In the genomic region with DNA sequence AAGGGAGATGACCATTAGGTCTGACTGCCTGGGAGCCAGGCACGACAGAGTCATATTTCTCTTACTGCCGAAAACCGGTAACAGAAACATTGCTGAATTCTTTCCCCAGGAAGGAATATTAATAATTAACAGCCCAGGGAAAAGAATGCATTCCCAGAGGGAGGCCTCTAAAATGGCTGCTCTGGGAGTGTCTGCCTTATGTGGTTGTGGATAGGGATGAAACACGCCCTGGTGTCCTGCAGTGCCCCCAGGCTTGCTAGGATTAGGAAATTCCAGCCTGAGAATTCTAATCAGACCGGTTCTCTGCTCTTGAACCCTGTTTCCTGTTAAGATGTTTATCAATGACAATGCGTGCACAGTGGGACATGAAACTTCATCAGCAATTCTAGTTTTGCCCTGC, we compare ENCODE assay signal across 20 cellular contexts.
DNase-seq lines count a peak whose midpoint lies in the region; ATAC-seq and TF ChIP-seq lines count a peak whose summit lies in the region.
"Had no signal": no experiment of that assay in that cellular context is flagged by ENCODE, and none has a peak within 500 bp of the region (broad histone marks: within the 10 kb centered on the region; RNA-seq: fewer than 3 reads in every experiment).

No MANE protein-coding gene starts in this region.

- H3K9me3 ChIP-seq in HCT116 (ENCODE audit: control insufficient read depth in 1 of 2, insufficient read depth in 1 of 2, low read depth in 1 of 2, low read length in 2 of 2) (no peaks in the 10 kb centered on the region), spleen (peaks cover 0 to 36% (median 23%) of the 10 kb centered on the region in 8 donors), neural progenitor cell (ENCODE audit: low read depth) (no peaks in the 10 kb centered on the region)
- H3K9me3 ChIP-seq: A549, BE2C had no signal

- peaks cover 8% of the 10 kb centered on the region for H3K27me3 Mint-ChIP-seq in neural progenitor cell (ENCODE audit: insufficient read depth, low read depth)
- H3K27me3 Mint-ChIP-seq: CD4-positive, CD25-positive, alpha-beta regulatory T cell had no signal

- H3K9me3 Mint-ChIP-seq in neural progenitor cell, result peaks cover 20% of the 10 kb centered on the region

- H3K4me1 ChIP-seq in HCT116 (ENCODE audit: control insufficient read depth in 1 of 2, insufficient read depth in 2 of 2, low read length in 2 of 2) (no peaks in the 10 kb centered on the region), spleen (no peaks in the 10 kb centered on the region), neural progenitor cell (no peaks in the 10 kb centered on the region)
- H3K4me1 ChIP-seq: A549, BE2C, BLaER1 had no signal

- ATAC-seq in HCT116 (no peak), GM21737 (IDR thresholded peaks at IDR 0.05; ENCODE audit: unreplicated experiment) (no peak)
- ATAC-seq: A549, GM12878 had no signal

- no peak overlapping the region for H3K4me3 Mint-ChIP-seq in neural progenitor cell
- H3K4me3 Mint-ChIP-seq: CD14-positive monocyte; CD4-positive, alpha-beta memory T cell; CD4-positive, CD25-positive, alpha-beta regulatory T cell; CD8-positive, alpha-beta memory T cell had no signal

- no peak for TF ChIP-seq RAD21 in HCT116 (IDR thresholded peaks at IDR 0.05; ENCODE audit: low read depth)

- H3K36me3 ChIP-seq in HCT116 (ENCODE audit: control insufficient read depth in 1 of 2, insufficient read depth in 2 of 2, low read length in 2 of 2), result no peaks in the 10 kb centered on the region
- H3K36me3 ChIP-seq in spleen, result no peaks in the 10 kb centered on the region
- no peaks in the 10 kb centered on the region for H3K36me3 ChIP-seq in neural progenitor cell
- H3K36me3 ChIP-seq: BE2C, BLaER1 had no signal

- DNase-seq in DMS53 (lab: John Stamatoyannopoulos, UW), result peak; percentile 25
- no peak for DNase-seq in DMS53 treated with DMSO at 0.1 percent for 48 hours (lab: John Stamatoyannopoulos, UW; ENCODE audit: unreplicated experiment)
- peak; percentile 3 for DNase-seq in ELF-1 (ENCODE audit: low read depth, low spot score)
- DNase-seq in HCT116 (ENCODE audit: low read depth, low spot score), result no peak
- DNase-seq in spleen, result no peak
- no peak for DNase-seq in neural progenitor cell (ENCODE audit: low spot score)
- DNase-seq: BE2C; C1 segment of cervical spinal cord; CD4-positive, alpha-beta memory T cell; CD4-positive, CD25-positive, alpha-beta regulatory T cell; CD8-positive, alpha-beta memory T cell; COR-L47; DMS79 treated with DMSO at 0.1 percent for 48 hours; GDM1 had no signal

- no peaks in the 10 kb centered on the region for H3K4me1 Mint-ChIP-seq in neural progenitor cell
- H3K4me1 Mint-ChIP-seq: CD14-positive monocyte; CD4-positive, alpha-beta memory T cell; CD4-positive, CD25-positive, alpha-beta regulatory T cell; CD8-positive, alpha-beta memory T cell had no signal

- no peak overlapping the region for H3K27ac ChIP-seq in HCT116 (ENCODE audit: low read depth, low read length)
- no peak overlapping the region for H3K27ac ChIP-seq in spleen
- H3K27ac ChIP-seq in neural progenitor cell, result no peak overlapping the region
- H3K27ac ChIP-seq: 22Rv1, A549, BLaER1 had no signal

- H3F3A ChIP-seq in neural progenitor cell (ENCODE audit: low read depth), result no peaks in the 10 kb centered on the region

- H3K4me3 ChIP-seq in HCT116 (replicated peaks in 1 of 2; ENCODE audit: low read depth in 1 of 2, low read length in 2 of 2) (no peak overlapping the region), spleen (no peak overlapping the region), neural progenitor cell (no peak overlapping the region)
- H3K4me3 ChIP-seq: A549, BLaER1, GM12878 had no signal

- WGBS in spleen, 5 donors, result 77 to 91% (median 87%) methylated on average over 6 of the region's 6 CpGs

- RAD21 ChIA-PET in HCT116 (lab: Charles Lee; ENCODE audit: low non-redundant PET in 1 of 2, low total read pairs in 2 of 2, uncharacterized antibody in 2 of 2, unreplicated experiment in 2 of 2), result no interaction called here

- TF ChIP-seq CTCF in HCT116 (IDR thresholded peaks at IDR 0.05 in 2 of 3, conservative IDR thresholded peaks at IDR 0.05 in 1 of 3; ENCODE audit: borderline replicate concordance in 1 of 3, insufficient read depth in 1 of 3, low read depth in 2 of 3, low read length in 2 of 3) (no peak), spleen (IDR thresholded peaks at IDR 0.05 in 8 of 11, conservative IDR thresholded peaks at IDR 0.05 in 3 of 11) (no peak), neural progenitor cell (IDR thresholded peaks at IDR 0.05) (no peak)

- no peak overlapping the region for H3K27ac Mint-ChIP-seq in neural progenitor cell
- H3K27ac Mint-ChIP-seq: CD14-positive monocyte; CD4-positive, alpha-beta memory T cell; CD4-positive, CD25-positive, alpha-beta regulatory T cell; CD8-positive, alpha-beta memory T cell had no signal

- H4K20me1 ChIP-seq in HCT116 (ENCODE audit: insufficient read depth) (no peaks in the 10 kb centered on the region), neural progenitor cell (ENCODE audit: low read depth) (no peaks in the 10 kb centered on the region)
- H4K20me1 ChIP-seq: BLaER1 had no signal

- no peaks in the 10 kb centered on the region for H3K36me3 Mint-ChIP-seq in neural progenitor cell
- H3K36me3 Mint-ChIP-seq: CD14-positive monocyte; CD4-positive, alpha-beta memory T cell; CD4-positive, CD25-positive, alpha-beta regulatory T cell; CD8-positive, alpha-beta memory T cell had no signal

- H2AFZ ChIP-seq in HCT116 (ENCODE audit: low read depth, low read length, poor library complexity, severe bottlenecking) (no peak overlapping the region), neural progenitor cell (replicated peaks) (no peak overlapping the region)

- POLR2A ChIA-PET in HCT116 (lab: Charles Lee), result no interaction called here

- intact Hi-C loops in HCT116 (cut with micrococcal nuclease), result no loop called here
- intact Hi-C loops in spleen (cut with DNase I; ENCODE audit: low total_unique reads), result no loop called here

- H3K79me2 ChIP-seq in HCT116 (ENCODE audit: insufficient read depth, low read length) (no peaks in the 10 kb centered on the region), neural progenitor cell (ENCODE audit: low read depth) (no peaks in the 10 kb centered on the region)

- BruUV-seq in HCT116 (replicated peaks; lab: Mats Ljungman, UMichigan), result no TSS peak

- TF ChIP-seq POLR2A in HCT116 (IDR thresholded peaks at IDR 0.05; ENCODE audit: borderline replicate concordance, extremely low read depth, insufficient read depth, insufficient read length), result no peak
- TF ChIP-seq POLR2A in spleen (IDR thresholded peaks at IDR 0.05), result no peak

- no peak overlapping the region for H3K9ac ChIP-seq in HCT116 (ENCODE audit: low read length)
- no peak overlapping the region for H3K9ac ChIP-seq in neural progenitor cell
- H3K9ac ChIP-seq: BLaER1 had no signal

- CTCF ChIA-PET in HCT116 (lab: Charles Lee), result no interaction called here

- H3K4me2 ChIP-seq in HCT116 (ENCODE audit: low read length) (no peak overlapping the region), neural progenitor cell (no peak overlapping the region)
- H3K4me2 ChIP-seq: A549, BLaER1 had no signal

- no peaks in the 10 kb centered on the region for H3K9me2 ChIP-seq in HCT116 (ENCODE audit: insufficient read depth)

- H3K27me3 ChIP-seq in HCT116 (ENCODE audit: insufficient read depth, low read length) (peaks cover 34% of the 10 kb centered on the region), spleen (replicated peaks in 1 of 7) (no peaks in the 10 kb centered on the region), neural progenitor cell (no peaks in the 10 kb centered on the region)
- H3K27me3 ChIP-seq: BE2C, BLaER1 had no signal

TF ChIP-seq in HCT116, 20 proteins besides CTCF, POLR2A, EP300 and RAD21:
- TF ChIP-seq SIN3A (IDR thresholded peaks at IDR 0.05; ENCODE audit: low read depth) (no peak), CBX3 (IDR thresholded peaks at IDR 0.05; ENCODE audit: low read depth) (0 out of 2 replicates have a peak, but pooled peaks have one; percentile 44), POLR2AphosphoS5 (IDR thresholded peaks at IDR 0.05; ENCODE audit: low read depth, low read length) (no peak)
- TF ChIP-seq, protein P1, sequence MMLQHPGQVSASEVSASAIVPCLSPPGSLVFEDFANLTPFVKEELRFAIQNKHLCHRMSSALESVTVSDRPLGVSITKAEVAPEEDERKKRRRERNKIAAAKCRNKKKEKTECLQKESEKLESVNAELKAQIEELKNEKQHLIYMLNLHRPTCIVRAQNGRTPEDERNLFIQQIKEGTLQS (IDR thresholded peaks at IDR 0.05), result no peak
TF ChIP-seq in HCT116: peak in this region for 1.

Comparison
In these comparisons a context has a peak if more than half of its experiments do, and no peak if none do; other contexts are left out.
1. DNase-seq: peak in DMS53 (single experiment) and ELF-1 (single experiment); none in DMS53 treated with DMSO at 0.1 percent for 48 hours (single experiment), HCT116 (single experiment), spleen (single experiment) and neural progenitor cell (single experiment).